In the genomic region with DNA sequence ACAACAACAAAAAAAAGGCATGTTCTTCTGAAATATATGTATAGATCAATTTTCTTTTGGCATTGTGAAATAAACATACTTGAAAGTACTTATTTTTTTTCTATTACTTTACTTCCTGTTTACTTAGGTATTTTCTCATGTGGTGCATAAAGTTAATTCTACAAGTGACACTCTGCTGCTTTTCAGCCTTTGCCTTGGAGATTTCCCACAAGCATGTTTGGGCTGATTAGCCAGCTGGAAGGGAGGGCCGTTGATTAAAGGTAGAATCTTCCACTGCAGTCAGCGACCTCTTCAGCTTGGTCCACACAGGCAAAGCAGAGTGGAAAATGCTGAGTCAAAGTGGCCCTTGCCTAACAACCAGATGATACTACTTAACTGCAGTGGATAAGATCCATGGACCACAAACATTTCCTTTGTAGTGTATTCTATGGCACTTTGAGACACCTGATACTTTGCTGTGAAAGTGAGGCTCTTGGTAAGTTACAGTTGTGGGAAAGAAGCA, we compare ENCODE assay signal across 8 cellular contexts.
DNase-seq lines count a peak whose midpoint lies in the region; ATAC-seq and TF ChIP-seq lines count a peak whose summit lies in the region.

No MANE protein-coding gene starts in this region.

- peak overlapping the region; percentile 57 for H3K4ac ChIP-seq in IMR-90 (ENCODE audit: low read depth, low read length)

- no peak overlapping the region for H2BK20ac ChIP-seq in IMR-90 (ENCODE audit: low read depth, low read length)

- H3K36me3 ChIP-seq in IMR-90 (ENCODE audit: control insufficient read depth, insufficient read depth, low read length) = no peaks in the 10 kb centered on the region

- no peaks in the 10 kb centered on the region for H3K9me3 ChIP-seq in IMR-90 (ENCODE audit: control insufficient read depth, insufficient read depth, low read length)

- peak overlapping the region; percentile 8 for H3K4me2 ChIP-seq in IMR-90 (ENCODE audit: low read depth, low read length)

- H3K4me3 ChIP-seq in IMR-90 (ENCODE audit: insufficient read depth, low read depth, low read length) = no peak overlapping the region

- no peaks in the 10 kb centered on the region for H3K9me1 ChIP-seq in IMR-90 (ENCODE audit: insufficient read depth, low read length)

- peak overlapping the region; percentile 27 for H3K14ac ChIP-seq in IMR-90 (replicated peaks; ENCODE audit: low read depth, low read length)

- no peak overlapping the region for H3K56ac ChIP-seq in IMR-90 (ENCODE audit: extremely low read depth, insufficient read depth, low read length)

- H3K9ac ChIP-seq in IMR-90 (ENCODE audit: low read depth, low read length) = no peak overlapping the region

- H4K20me1 ChIP-seq in IMR-90 (ENCODE audit: insufficient read depth, low read length) = no peaks in the 10 kb centered on the region

- POLR2A ChIA-PET in IMR-90 (lab: Charles Lee; ENCODE audit: unreplicated experiment) = interaction anchor here (1.4 kb wide), 1 partner anchor 14 kb away, joined by 3 read pairs; no protein-coding TSS in a partner anchor

- DNase-seq in GM04503 (ENCODE audit: low read depth) (peak; percentile 68), IMR-90 (peak; percentile 95), dedifferentiated amniotic fluid mesenchymal stem cell (ENCODE audit: extremely low spot score) (peak; percentile 81), renal cortical epithelial cell (ENCODE audit: low read depth) (peak; percentile 96), HT-29 (ENCODE audit: low spot score) (no peak)
- no peak for DNase-seq in stimulated activated CD4-positive, alpha-beta T cell treated with anti-CD3 and anti-CD28 coated beads, Interleukin-4, amount 100 ng/mL, for 24 hours

- WGBS in IMR-90 (ENCODE audit: extremely low coverage in 2 of 2, insufficient read length in 1 of 2), 2 experiments = no CpG with 5 or more reads among the region's 2 CpGs

- H2BK120ac ChIP-seq in IMR-90 (ENCODE audit: low read depth, low read length) = peak overlapping the region; percentile 10; the same call in 1 of the 2 replicates

- H3K18ac ChIP-seq in IMR-90 (ENCODE audit: low read depth, low read length) = peak overlapping the region; percentile 35

- peaks cover 5% of the 10 kb centered on the region; the same call in 1 of the 2 replicates for H3K4me1 ChIP-seq in IMR-90 (ENCODE audit: control insufficient read depth, insufficient read depth, low read length)

- H2AK9ac ChIP-seq in IMR-90 (replicated peaks; ENCODE audit: low read depth, low read length, poor library complexity) = no peak overlapping the region

- H3K23ac ChIP-seq in IMR-90 (ENCODE audit: low read depth, low read length) = no peak overlapping the region

- peak overlapping the region; percentile 9; the same call in 1 of the 2 replicates for H4K91ac ChIP-seq in IMR-90 (ENCODE audit: insufficient read depth, low read depth, low read length)

- H4K5ac ChIP-seq in IMR-90 (ENCODE audit: low read depth, low read length) = no peak overlapping the region; the same call in 1 of the 2 replicates

- H2BK5ac ChIP-seq in IMR-90 (ENCODE audit: low read depth, low read length, poor library complexity, severe bottlenecking) = peak overlapping the region; percentile 62

- H3K27me3 ChIP-seq in IMR-90 (ENCODE audit: control insufficient read depth, insufficient read depth, low read length) = no peaks in the 10 kb centered on the region

- BruUV-seq in IMR-90 (replicated peaks; lab: Mats Ljungman, UMichigan) = no TSS peak

- peak overlapping the region in 1 of 2 experiments; percentile 46; a peak in 1 of 4 replicates for H4K8ac ChIP-seq in IMR-90 (ENCODE audit: low read depth in 2 of 2, low read length in 2 of 2)

- no peak for TF ChIP-seq RAD21 in IMR-90 (IDR thresholded peaks at IDR 0.05; ENCODE audit: low read length)

- no peak for TF ChIP-seq POLR2A in IMR-90 (IDR thresholded peaks at IDR 0.05; ENCODE audit: low read depth, low read length)

- dilution Hi-C loops in IMR-90 (cut with HindIII; ENCODE audit: low sequenced_read_pairs, unreplicated experiment) = no loop called here

- peak overlapping the region; percentile 2 for H2AFZ ChIP-seq in IMR-90 (replicated peaks; ENCODE audit: low read length, poor library complexity)

- intact Hi-C loops in IMR-90 (cut with micrococcal nuclease) = loop anchor here (2.0 kb wide), 1 partner anchor 66 kb away; no protein-coding TSS in a partner anchor

- H3K79me1 ChIP-seq in IMR-90 (ENCODE audit: low read depth in 1 of 2, low read length in 2 of 2) = peaks cover 0 to 7% of the 10 kb centered on the region in 2 experiments; a peak in 1 of 4 replicates

- ATAC-seq in GM21515 (IDR thresholded peaks at IDR 0.05; ENCODE audit: unreplicated experiment) = peak; percentile 86
- ATAC-seq in IMR-90 (ENCODE audit: low read depth) = peak; percentile 89
- no peak for ATAC-seq in esophagus mucosa

- H2AK5ac ChIP-seq in IMR-90 (ENCODE audit: low read depth, low read length) = peak overlapping the region; percentile 9; the same call in 1 of the 2 replicates

- in situ Hi-C loops in IMR-90 (cut with MboI; ENCODE audit: low sequenced_read_pairs) = no loop called here

- H3K27ac ChIP-seq in IMR-90 (ENCODE audit: insufficient read depth, low read length) = peak overlapping the region; percentile 70; the same call in 1 of the 2 replicates

- CTCF ChIA-PET in IMR-90 (lab: Yijun Ruan, JAX) = interaction anchor here (0.5 to 1.3 kb wide), 3 partner anchors 67 to 1971 kb away, joined by 3 to 4 read pairs (median 3); no protein-coding TSS in a partner anchor

- TF ChIP-seq CTCF in IMR-90 (conservative IDR thresholded peaks at IDR 0.05; ENCODE audit: low read depth, low read length) = no peak

- H2BK15ac ChIP-seq in IMR-90 (ENCODE audit: low read depth, low read length) = no peak overlapping the region

TF ChIP-seq in IMR-90, 13 proteins besides CTCF, POLR2A, EP300 and RAD21:
- TF ChIP-seq, protein P1, sequence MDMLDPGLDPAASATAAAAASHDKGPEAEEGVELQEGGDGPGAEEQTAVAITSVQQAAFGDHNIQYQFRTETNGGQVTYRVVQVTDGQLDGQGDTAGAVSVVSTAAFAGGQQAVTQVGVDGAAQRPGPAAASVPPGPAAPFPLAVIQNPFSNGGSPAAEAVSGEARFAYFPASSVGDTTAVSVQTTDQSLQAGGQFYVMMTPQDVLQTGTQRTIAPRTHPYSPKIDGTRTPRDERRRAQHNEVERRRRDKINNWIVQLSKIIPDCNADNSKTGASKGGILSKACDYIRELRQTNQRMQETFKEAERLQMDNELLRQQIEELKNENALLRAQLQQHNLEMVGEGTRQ (IDR thresholded peaks at IDR 0.05; ENCODE audit: low read depth, low read length) = no peak
- peak; percentile 67; the same call in 1 of the 2 replicates for TF ChIP-seq CEBPB (IDR thresholded peaks at IDR 0.05; ENCODE audit: low read depth, low read length)
- TF ChIP-seq MAFK (IDR thresholded peaks at IDR 0.05; ENCODE audit: low read depth, low read length) = peak; percentile 80
- peak; percentile 90 for TF ChIP-seq NFE2L2 (IDR thresholded peaks at IDR 0.05; ENCODE audit: low read depth, low read length)

Comparison
In these comparisons a context has a peak if more than half of its experiments do, and no peak if none do; other contexts are left out.
1. DNase-seq: peak in GM04503 (single experiment), IMR-90 (single experiment), dedifferentiated amniotic fluid mesenchymal stem cell (single experiment) and renal cortical epithelial cell (single experiment); none in stimulated activated CD4-positive, alpha-beta T cell treated with anti-CD3 and anti-CD28 coated beads, Interleukin-4, amount 100 ng/mL, for 24 hours (single experiment) and HT-29 (single experiment).